19 cellular contexts compared by ENCODE assay signal in genomic region chr6:7431594-7432390, GRCh38. TPM values are rescaled to one million over a fixed set of nuclear protein-coding genes. Genes with fewer than 3 reads are reported as not detected.
DNase-seq lines count a peak whose midpoint lies in the region; ATAC-seq, FAIRE-seq and TF ChIP-seq lines count a peak whose summit lies in the region.
"Had no signal": no experiment of that assay in that cellular context is flagged by ENCODE, and none has a peak within 500 bp of the region (broad histone marks: within the 10 kb centered on the region; RNA-seq: fewer than 3 reads in every experiment).

No MANE protein-coding gene starts in this region.

- TF ChIP-seq CTCF in MCF 10A (IDR thresholded peaks at IDR 0.05; ENCODE audit: unreplicated experiment) (no peak), brain microvascular endothelial cell (IDR thresholded peaks at IDR 0.05; ENCODE audit: low read depth, low read length, missing control alignments) (no peak), HepG2 (CRISPR knock-in tag; IDR thresholded peaks at IDR 0.05) (peak; percentile 31), upper lobe of right lung (IDR thresholded peaks at IDR 0.05) (no peak)

- POLR2A ChIA-PET in MCF 10A (lab: Yijun Ruan, JAX), result no interaction called here
- POLR2A ChIA-PET in HepG2 (lab: Yijun Ruan, JAX), result interaction anchor here (1.0 to 1.7 kb wide), 6 partner anchors 13 to 149 kb away, joined by 3 to 9 read pairs (median 4); partner anchors contain the start of gene DSP

- 1% methylated on average over 19 of the region's 24 CpGs for WGBS in HepG2 (ENCODE audit: low lambda C conversion rate)

- H3K79me2 ChIP-seq in HepG2 (ENCODE audit: insufficient read depth, low read length), result no peaks in the 10 kb centered on the region

- intact Hi-C loops in MCF 10A (cut with micrococcal nuclease), result no loop called here
- intact Hi-C loops in HepG2 (cut with micrococcal nuclease; ENCODE audit: unreplicated experiment), result loop anchor here (2.0 kb wide), 1 partner anchor 17 kb away; no protein-coding TSS in a partner anchor
- intact Hi-C loops in upper lobe of right lung (cut with DNase I), result no loop called here

- no peak for FAIRE-seq in HepG2 (lab: Jason Lieb, UNC)
- FAIRE-seq: D721Med, endometrium had no signal

- H3K36me3 ChIP-seq in brain microvascular endothelial cell (replicated peaks) (no peaks in the 10 kb centered on the region), HepG2 (replicated peaks in 1 of 2; ENCODE audit: control insufficient read depth in 1 of 2, insufficient read depth in 2 of 2, low read length in 2 of 2) (no peaks in the 10 kb centered on the region), upper lobe of right lung (no peaks in the 10 kb centered on the region)
- H3K36me3 ChIP-seq: sigmoid colon, tibial nerve had no signal

- peak overlapping the region; percentile 88 for H3K4me2 ChIP-seq in HepG2 (ENCODE audit: low read depth, low read length)

- H2AFZ ChIP-seq in HepG2 (ENCODE audit: low read length), result peak overlapping the region; percentile 77

- H3K9me3 Mint-ChIP-seq in MCF 10A (ENCODE audit: unreplicated experiment), result no peaks in the 10 kb centered on the region

- H3K27ac ChIP-seq in brain microvascular endothelial cell (no peak overlapping the region), HepG2 (ENCODE audit: extremely low read length, insufficient read depth, low read length) (no peak overlapping the region), upper lobe of right lung (no peak overlapping the region)
- H3K27ac ChIP-seq: sigmoid colon, tibial nerve had no signal

- no peaks in the 10 kb centered on the region for H3K27me3 Mint-ChIP-seq in MCF 10A (ENCODE audit: insufficient read depth, unreplicated experiment)

- H3K9ac ChIP-seq in HepG2 (ENCODE audit: insufficient read depth, low read depth, low read length), result peak overlapping the region; percentile 46; the same call in 1 of the 2 replicates

- peak; percentile 84 to 86 for DNase-seq in T47D (ENCODE audit: low read depth in 1 of 2, low spot score in 1 of 2)
- no peak for DNase-seq in MCF 10A (ENCODE audit: unreplicated experiment)
- DNase-seq in brain microvascular endothelial cell, result peak; percentile 29
- DNase-seq in HepG2 (ENCODE audit: low spot score), result peak; percentile 57
- no peak for DNase-seq in upper lobe of right lung
- DNase-seq in T-helper 9 cell, result no peak
- DNase-seq: activated B cell treated with CpG ODN at 0.5 μM for 24 hours; activated T-cell treated with anti-CD3 and anti-CD28 coated beads, Interleukin-2, amount 50 U/mL, for 1 hour; amniotic stem cell; mucosa of descending colon; NCI-H524; SHP77; sigmoid colon had no signal

- CTCF ChIA-PET in MCF 10A (lab: Yijun Ruan, JAX), result interaction anchor here (0.7 kb wide), 1 partner anchor 127 kb away, joined by 7 read pairs; no protein-coding TSS in a partner anchor
- CTCF ChIA-PET in HepG2 (lab: Yijun Ruan, JAX; ENCODE audit: low intra/inter-chr PET ratio, low total read pairs), result no interaction called here

- no peaks in the 10 kb centered on the region for H3K36me3 Mint-ChIP-seq in MCF 10A (ENCODE audit: insufficient read depth, unreplicated experiment)

- 0 out of 2 replicates have a peak, but pooled peaks have one; percentile 14 for TF ChIP-seq RAD21 in HepG2 (CRISPR knock-in tag; IDR thresholded peaks at IDR 0.05)

- no TSS peak for BruUV-seq in MCF 10A (replicated peaks; lab: Mats Ljungman, UMichigan)
- BruUV-seq in HepG2 (replicated peaks; lab: Mats Ljungman, UMichigan), result no TSS peak

- H3K27ac Mint-ChIP-seq in MCF 10A (ENCODE audit: low read depth, unreplicated experiment), result no peak overlapping the region
- H3K27ac Mint-ChIP-seq: activated B cell treated with CpG ODN at 0.5 μM for 24 hours had no signal

- TF ChIP-seq POLR2A in HepG2 (IDR thresholded peaks at IDR 0.05; ENCODE audit: insufficient read depth in 1 of 2, low read depth in 2 of 2, low read length in 2 of 2), result no peak

- H3K27me3 ChIP-seq in brain microvascular endothelial cell (replicated peaks), result no peaks in the 10 kb centered on the region
- H3K27me3 ChIP-seq in HepG2 (ENCODE audit: control insufficient read depth in 1 of 2, insufficient read depth in 2 of 2, low read length in 2 of 2), result 0 out of 5 replicates have a peak, but pooled peaks cover 0 to 5% of the 10 kb centered on the region in 2 experiments
- no peaks in the 10 kb centered on the region for H3K27me3 ChIP-seq in upper lobe of right lung

- no peak overlapping the region for H3K4me3 ChIP-seq in brain microvascular endothelial cell (ENCODE audit: low read depth, low read length)
- peak overlapping the region; percentile 51 to 73 (median 58) for H3K4me3 ChIP-seq in HepG2 (replicated peaks in 1 of 3; ENCODE audit: insufficient read depth in 1 of 3, low read depth in 2 of 3, low read length in 3 of 3)
- no peak overlapping the region for H3K4me3 ChIP-seq in upper lobe of right lung
- H3K4me3 ChIP-seq: mucosa of descending colon, sigmoid colon, tibial nerve had no signal

- ATAC-seq in HepG2 (peak; percentile 83), upper lobe of right lung (peak; percentile 46), GM19351 (IDR thresholded peaks at IDR 0.05; ENCODE audit: unreplicated experiment) (no peak), HG03565 (IDR thresholded peaks at IDR 0.05; ENCODE audit: unreplicated experiment) (no peak)
- ATAC-seq: mucosa of descending colon had no signal

- no peaks in the 10 kb centered on the region for H3K9me3 ChIP-seq in HepG2 (ENCODE audit: low read length)
- H3K9me3 ChIP-seq in upper lobe of right lung, result no peaks in the 10 kb centered on the region
- H3K9me3 ChIP-seq: mucosa of descending colon, sigmoid colon, tibial nerve had no signal

- no peaks in the 10 kb centered on the region for H4K20me1 ChIP-seq in HepG2 (ENCODE audit: insufficient read depth, low read length)

- TF ChIP-seq EP300 in HepG2 (IDR thresholded peaks at IDR 0.05; ENCODE audit: low read depth in 2 of 2, low read length in 2 of 2) (no peak), HepG2 (CRISPR knock-in tag; IDR thresholded peaks at IDR 0.05; ENCODE audit: borderline replicate concordance) (no peak)

- H3K4me1 ChIP-seq in HepG2 (ENCODE audit: insufficient read depth, low read length), result peaks cover 39% of the 10 kb centered on the region
- H3K4me1 ChIP-seq in upper lobe of right lung, result no peaks in the 10 kb centered on the region

- in situ Hi-C loops in T47D (cut with HindIII; ENCODE audit: low pct_unique_long_range_greater_than_20kb, low sequenced_read_pairs), result no loop called here
- in situ Hi-C loops in brain microvascular endothelial cell (cut with HindIII; ENCODE audit: low pct_ligation_motif_present, low sequenced_read_pairs), result no loop called here
- in situ Hi-C loops in HepG2 (cut with HindIII; ENCODE audit: extremely low pct_ligation_motif_present, low pct_unique_long_range_greater_than_20kb), result loop anchor here (5.0 kb wide), 1 partner anchor 111 kb away; the partner anchor contains the start of gene DSP

- H3K4me3 Mint-ChIP-seq in MCF 10A (ENCODE audit: unreplicated experiment), result no peak overlapping the region
- H3K4me3 Mint-ChIP-seq: activated B cell treated with CpG ODN at 0.5 μM for 24 hours had no signal

- no peaks in the 10 kb centered on the region for H3K4me1 Mint-ChIP-seq in MCF 10A (ENCODE audit: insufficient read depth, unreplicated experiment)

RNA-seq across cellular contexts. Expression of gene RIOK1, which starts 42.2 kb away (rescaled TPM):
- total RNA-seq in MCF 10A (2022), result 34.2 and 40.9 TPM in 2 replicates
- 37.8 and 45.7 TPM in 2 replicates for total RNA-seq in HepG2 (2016; rRNA removed; fragmentation: Illumina TruSeq; extraction: Trizol)
- 9.0 and 10.4 TPM in 2 replicates for total RNA-seq in HepG2 (2016; cell fraction: cytosol; rRNA removed; fragmentation: Illumina TruSeq; extraction: Trizol; ENCODE audit: low read depth)
- 39.9 and 45.0 TPM in 2 replicates for total RNA-seq in HepG2 (2016; cell fraction: insoluble cytoplasmic fraction; rRNA removed; fragmentation: Illumina TruSeq; extraction: Trizol)
- total RNA-seq in HepG2 (2016; cell fraction: membrane; rRNA removed; fragmentation: Illumina TruSeq; extraction: Trizol), result 17.4 and 18.1 TPM in 2 replicates
- 34.6 and 34.9 TPM in 2 replicates for total RNA-seq in HepG2 (2016; cell fraction: nucleus; rRNA removed; fragmentation: Illumina TruSeq; extraction: Trizol)
- polyA plus RNA-seq in HepG2 (2011; rRNA removed), result 9.1 and 9.4 TPM in 2 replicates
- polyA plus RNA-seq in HepG2 (2011; cell fraction: cytosol; rRNA removed), result 9.0 and 9.4 TPM in 2 replicates
- polyA plus RNA-seq in HepG2 (2011; cell fraction: nucleus; rRNA removed), result 40.2 and 43.0 TPM in 2 replicates
- polyA plus RNA-seq in HepG2 (2012), result 21.2 and 21.9 TPM in 2 replicates
- polyA plus RNA-seq in HepG2 (2016; cell fraction: cytosol; fragmentation: Illumina TruSeq; extraction: Trizol; ENCODE audit: low read depth), result 3.1 and 3.2 TPM in 2 replicates
- 42.5 and 43.5 TPM in 2 replicates for polyA plus RNA-seq in HepG2 (2016; cell fraction: insoluble cytoplasmic fraction; fragmentation: Illumina TruSeq; extraction: Trizol; ENCODE audit: low read depth)
- 7.3 and 8.5 TPM in 2 replicates for polyA plus RNA-seq in HepG2 (2016; cell fraction: membrane; fragmentation: Illumina TruSeq; extraction: Trizol; ENCODE audit: low read depth)
- polyA plus RNA-seq in HepG2 (2016; cell fraction: nucleus; fragmentation: Illumina TruSeq; extraction: Trizol; ENCODE audit: insufficient read depth, low read depth), result 47.3 and 58.2 TPM in 2 replicates
- polyA minus RNA-seq in HepG2 (2011; rRNA and poly(A)+ RNA removed; ENCODE audit: low replicate concordance), result 12.4 and 18.6 TPM in 2 replicates
- polyA minus RNA-seq in HepG2 (2011; cell fraction: cytosol; rRNA and poly(A)+ RNA removed), result 5.8 and 6.5 TPM in 2 replicates
- polyA minus RNA-seq in HepG2 (2011; cell fraction: nucleus; rRNA and poly(A)+ RNA removed), result 28.8 and 43.3 TPM in 2 replicates
- 18.4 TPM for total RNA-seq in upper lobe of right lung

RNA-seq across cellular contexts. Expression of gene CAGE1, which starts 42.2 kb away (rescaled TPM):
- total RNA-seq in MCF 10A (2022), result 0.33 and 0.47 TPM in 2 replicates
- 0.15 TPM in 1 of 2 replicates, not detected in the other for total RNA-seq in HepG2 (2016; rRNA removed; fragmentation: Illumina TruSeq; extraction: Trizol)
- 0.18 and 0.61 TPM in 2 replicates for total RNA-seq in HepG2 (2016; cell fraction: cytosol; rRNA removed; fragmentation: Illumina TruSeq; extraction: Trizol; ENCODE audit: low read depth)
- total RNA-seq in HepG2 (2016; cell fraction: insoluble cytoplasmic fraction; rRNA removed; fragmentation: Illumina TruSeq; extraction: Trizol), result 0.17 TPM in 1 of 2 replicates, not detected in the other
- 0.15 and 0.28 TPM in 2 replicates for total RNA-seq in HepG2 (2016; cell fraction: membrane; rRNA removed; fragmentation: Illumina TruSeq; extraction: Trizol)
- total RNA-seq in HepG2 (2016; cell fraction: nucleus; rRNA removed; fragmentation: Illumina TruSeq; extraction: Trizol), result 0.16 TPM in 1 of 2 replicates, not detected in the other
- polyA plus RNA-seq in HepG2 (2011; rRNA removed), result 0.01 and 0.03 TPM in 2 replicates
- not detected in 2 replicates for polyA plus RNA-seq in HepG2 (2011; cell fraction: cytosol; rRNA removed)
- polyA plus RNA-seq in HepG2 (2011; cell fraction: nucleus; rRNA removed), result 0.03 TPM in 1 of 2 replicates, not detected in the other
- not detected in 2 replicates for polyA plus RNA-seq in HepG2 (2012)
- not detected in 2 replicates for polyA plus RNA-seq in HepG2 (2016; cell fraction: cytosol; fragmentation: Illumina TruSeq; extraction: Trizol; ENCODE audit: low read depth)
- 0.08 and 0.11 TPM in 2 replicates for polyA plus RNA-seq in HepG2 (2016; cell fraction: insoluble cytoplasmic fraction; fragmentation: Illumina TruSeq; extraction: Trizol; ENCODE audit: low read depth)
- polyA plus RNA-seq in HepG2 (2016; cell fraction: membrane; fragmentation: Illumina TruSeq; extraction: Trizol; ENCODE audit: low read depth), result not detected in 2 replicates
- 0.25 TPM in 1 of 2 replicates, not detected in the other for polyA plus RNA-seq in HepG2 (2016; cell fraction: nucleus; fragmentation: Illumina TruSeq; extraction: Trizol; ENCODE audit: insufficient read depth, low read depth)
- 0.28 and 0.61 TPM in 2 replicates for polyA minus RNA-seq in HepG2 (2011; rRNA and poly(A)+ RNA removed; ENCODE audit: low replicate concordance)
- polyA minus RNA-seq in HepG2 (2011; cell fraction: cytosol; rRNA and poly(A)+ RNA removed), result not detected in 2 replicates
- polyA minus RNA-seq in HepG2 (2011; cell fraction: nucleus; rRNA and poly(A)+ RNA removed), result 0.39 and 0.62 TPM in 2 replicates
- total RNA-seq in upper lobe of right lung, result not detected
- total RNA-seq: A172, sigmoid colon, tibial nerve had no signal

Comparison
In these comparisons a context has a peak if more than half of its experiments do, and no peak if none do; other contexts are left out.
1. DNase-seq: peak in T47D (2 of 2), brain microvascular endothelial cell (single experiment) and HepG2 (single experiment); none in MCF 10A (single experiment), upper lobe of right lung (single experiment) and T-helper 9 cell (single experiment).
2. H3K4me3 ChIP-seq: peak in HepG2 (3 of 3); none in brain microvascular endothelial cell (single experiment) and upper lobe of right lung (single experiment).
3. ATAC-seq: peak in HepG2 (single experiment) and upper lobe of right lung (single experiment); none in GM19351 (single experiment) and HG03565 (single experiment).